ENCODE assay signal across 20 cellular contexts in genomic region chrX:133921084-133921483, GRCh38.
"Had no signal": no experiment of that assay in that cellular context is flagged by ENCODE, and none has a peak within 500 bp of the region (broad histone marks: within the 10 kb centered on the region; RNA-seq: fewer than 3 reads in every experiment).

No MANE protein-coding gene starts in this region.

- H2AFZ ChIP-seq: hepatocyte had no signal

- H3K4me2 ChIP-seq: hepatocyte had no signal

- H3K36me3 Mint-ChIP-seq: memory B cell; naive B cell; stimulated activated effector memory CD8-positive, alpha-beta T cell treated with anti-CD3 and anti-CD28 coated beads, Interleukin-12 subunit alpha, Interleukin-12 subunit beta, amount 100 ng/mL, for 72 hours had no signal

- H3K36me3 ChIP-seq: esophagus muscularis mucosa, gastroesophageal sphincter, heart left ventricle, prostate gland, right atrium auricular region, sigmoid colon, stomach, thyroid gland had no signal

- H3K27me3 ChIP-seq: foreskin keratinocyte, gastroesophageal sphincter, hepatocyte, right atrium auricular region, sigmoid colon, stomach, thyroid gland had no signal

- ATAC-seq: gastroesophageal sphincter; stimulated activated effector memory CD8-positive, alpha-beta T cell treated with anti-CD3 and anti-CD28 coated beads, Interleukin-12 subunit alpha, Interleukin-12 subunit beta, amount 100 ng/mL, for 72 hours had no signal

- DNase-seq: cerebellar nuclear complex; effector CD8-positive, alpha-beta T cell; kidney; naive B cell; sigmoid colon; stimulated activated naive CD4-positive, alpha-beta T cell treated with Interleukin-2 at 50 U/mL for 16 hours had no signal

- H3K9me3 Mint-ChIP-seq: memory B cell; stimulated activated effector memory CD8-positive, alpha-beta T cell treated with anti-CD3 and anti-CD28 coated beads, Interleukin-12 subunit alpha, Interleukin-12 subunit beta, amount 100 ng/mL, for 72 hours had no signal

- H3K27ac Mint-ChIP-seq: memory B cell; stimulated activated effector memory CD8-positive, alpha-beta T cell treated with anti-CD3 and anti-CD28 coated beads, Interleukin-12 subunit alpha, Interleukin-12 subunit beta, amount 100 ng/mL, for 72 hours had no signal

- H3K4me3 Mint-ChIP-seq: memory B cell; naive B cell; stimulated activated effector memory CD8-positive, alpha-beta T cell treated with anti-CD3 and anti-CD28 coated beads, Interleukin-12 subunit alpha, Interleukin-12 subunit beta, amount 100 ng/mL, for 72 hours had no signal

- H3K27me3 Mint-ChIP-seq: memory B cell, naive B cell had no signal

- H3K9me3 ChIP-seq: gastroesophageal sphincter, mucosa of descending colon, prostate gland, sigmoid colon, thyroid gland had no signal

- H3K27ac ChIP-seq: dorsolateral prefrontal cortex, esophagus muscularis mucosa, foreskin keratinocyte, gastroesophageal sphincter, heart left ventricle, hepatocyte, prostate gland, right atrium auricular region, sigmoid colon, stomach, thyroid gland had no signal

- H3K4me1 ChIP-seq: esophagus muscularis mucosa, foreskin keratinocyte, gastroesophageal sphincter, prostate gland, right atrium auricular region, sigmoid colon, stomach, thyroid gland had no signal

- H3K4me3 ChIP-seq: dorsolateral prefrontal cortex, esophagus muscularis mucosa, gastroesophageal sphincter, heart left ventricle, hepatocyte, lung, mucosa of descending colon, prostate gland, right atrium auricular region, sigmoid colon, stomach, thyroid gland had no signal
